2 cellular contexts compared by ENCODE assay signal in genomic region chr4:55424791-55425190, GRCh38.
TF ChIP-seq lines count a peak whose summit lies in the region.

No MANE protein-coding gene starts in this region.

TF ChIP-seq in SK-N-SH treated with all-trans-retinoic acid at 6 μM for 48 hours, 23 proteins besides CTCF, POLR2A, EP300 and RAD21 (continued from another document):
- no peak for TF ChIP-seq POU6F1 (CRISPR knock-in tag; IDR thresholded peaks at IDR 0.05; ENCODE audit: borderline replicate concordance, low read depth)
- TF ChIP-seq CREB5 (CRISPR knock-in tag; IDR thresholded peaks at IDR 0.05; ENCODE audit: low read depth) = no peak
- no peak for TF ChIP-seq ZFP3 (CRISPR knock-in tag; IDR thresholded peaks at IDR 0.05)
- TF ChIP-seq ZNF565 (CRISPR knock-in tag; conservative IDR thresholded peaks at IDR 0.05; ENCODE audit: low read depth) = no peak
- TF ChIP-seq BACH2 (CRISPR knock-in tag; IDR thresholded peaks at IDR 0.05; ENCODE audit: borderline replicate concordance) = no peak
- no peak for TF ChIP-seq TOX (CRISPR knock-in tag; IDR thresholded peaks at IDR 0.05; ENCODE audit: borderline replicate concordance)
- no peak for TF ChIP-seq ZNF8 (CRISPR knock-in tag; IDR thresholded peaks at IDR 0.05)
- no peak for TF ChIP-seq ZFP30 (CRISPR knock-in tag; IDR thresholded peaks at IDR 0.05)
- TF ChIP-seq PPARA (CRISPR knock-in tag; IDR thresholded peaks at IDR 0.05; ENCODE audit: borderline replicate concordance) = no peak
- TF ChIP-seq TSHZ2 (CRISPR knock-in tag; IDR thresholded peaks at IDR 0.05) = no peak
- TF ChIP-seq GLIS3 (CRISPR knock-in tag; IDR thresholded peaks at IDR 0.05) = no peak
- TF ChIP-seq TCF4 (CRISPR knock-in tag; IDR thresholded peaks at IDR 0.05; ENCODE audit: borderline replicate concordance) = no peak

TF ChIP-seq in SK-N-SH, 30 proteins besides CTCF, POLR2A, EP300 and RAD21 (continued from another document):
- TF ChIP-seq REST (IDR thresholded peaks at IDR 0.05; ENCODE audit: low read depth, low read length) (no peak), IRF3 (IDR thresholded peaks at IDR 0.05; ENCODE audit: low read depth, low read length) (no peak), FOXJ3 (CRISPR knock-in tag; IDR thresholded peaks at IDR 0.05) (no peak), FOSL2 (IDR thresholded peaks at IDR 0.05; ENCODE audit: borderline replicate concordance, low read depth) (no peak), SMC3 (IDR thresholded peaks at IDR 0.05; ENCODE audit: low read depth, low read length) (no peak)
